11 cellular contexts compared by ENCODE assay signal in the genomic region with DNA sequence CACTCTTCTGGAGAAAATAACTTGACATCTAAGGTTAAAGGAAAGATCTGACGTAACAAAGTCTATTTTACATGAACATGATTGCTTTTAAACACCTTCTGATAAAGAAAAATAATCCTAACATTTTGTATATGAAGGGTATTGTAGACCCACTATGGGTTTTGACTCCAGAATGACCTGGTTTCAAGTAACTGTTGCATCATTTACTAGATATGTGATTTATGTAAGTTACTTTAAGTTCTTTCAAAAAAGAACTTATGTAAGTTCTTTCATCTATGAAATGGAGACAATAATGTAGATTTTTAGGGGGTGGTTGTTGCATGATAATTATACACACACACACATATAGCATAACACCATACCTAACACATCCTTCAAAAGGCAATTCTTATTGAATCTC.
"Had no signal": no experiment of that assay in that cellular context is flagged by ENCODE, and none has a peak within 500 bp of the region (broad histone marks: within the 10 kb centered on the region; RNA-seq: fewer than 3 reads in every experiment).

No MANE protein-coding gene starts in this region.

- FAIRE-seq: H1, H54 had no signal

- H3K4me3 ChIP-seq: GM23248, GM23338, HAP-1 had no signal

- H3K27ac Mint-ChIP-seq: GM23338, H9, HFFc6 had no signal

- H3K4me1 ChIP-seq: HAP-1 had no signal

- H3K9ac ChIP-seq: GM23248 had no signal

- H3K9me3 ChIP-seq: HAP-1 had no signal

- H3K4me2 ChIP-seq: GM23338 had no signal

- H3K36me3 ChIP-seq: HAP-1 had no signal

- ATAC-seq: GM23338, HCT116 had no signal

- H3K27ac ChIP-seq: GM23248 had no signal

- H3K4me3 Mint-ChIP-seq: GM23338, H9, HFFc6 had no signal

- DNase-seq: GM23248, GOT3, H7, H9, HCEC 1CT, HFFc6 had no signal

- H2AFZ ChIP-seq: GM23248 had no signal

- H3K9me3 Mint-ChIP-seq: GM23338, H9 had no signal
